ENCODE assay signal across 8 cellular contexts in genomic region chr6:24357336-24358218, GRCh38. TPM values are rescaled to one million over a fixed set of nuclear protein-coding genes. Genes with fewer than 3 reads are reported as not detected.
DNase-seq lines count a peak whose midpoint lies in the region; ATAC-seq, FAIRE-seq and TF ChIP-seq lines count a peak whose summit lies in the region.

DCDC2 (minus strand) TSS chr6:24358059; CDS start chr6:24357750, 309 bp downstream.

- H3K27ac ChIP-seq in VCaP (peak within 1 kb of the TSS; percentile 79), right lobe of liver (no peak within 1 kb of the TSS)

- no peak for DNase-seq in GM18507 (ENCODE audit: extremely low spot score, insufficient read length, low read depth)
- peak; percentile 13 to 15 for DNase-seq in central memory CD8-positive, alpha-beta T cell (ENCODE audit: low spot score in 2 of 2)
- DNase-seq in right lobe of liver: peak; percentile 54 to 75 (median 56)
- DNase-seq in stimulated activated CD8-positive, alpha-beta memory T cell treated with anti-CD3 and anti-CD28 coated beads, Interleukin-4, amount 100 ng/mL, for 48 hours: peak; percentile 52
- no peak for DNase-seq in GM13977 (ENCODE audit: low spot score)
- no peak for DNase-seq in HTR-8/SVneo (ENCODE audit: insufficient read length, low spot score)

- peaks cover 3% of the 10 kb centered on the region for H3K36me3 Mint-ChIP-seq in central memory CD8-positive, alpha-beta T cell (ENCODE audit: insufficient read depth)

- peak; percentile 25 for ATAC-seq in central memory CD8-positive, alpha-beta T cell (replicated peaks; ENCODE audit: extremely low read depth, poor library complexity, severe bottlenecking)
- ATAC-seq in right lobe of liver (peak; percentile 73 to 76 (median 75)), HG02642 (IDR thresholded peaks at IDR 0.05; ENCODE audit: poor library complexity, unreplicated experiment) (no peak)

- intact Hi-C loops in right lobe of liver (cut with DNase I): no loop called here

- H3K4me1 Mint-ChIP-seq in central memory CD8-positive, alpha-beta T cell: peaks cover 24% of the 10 kb centered on the region

- no peak within 1 kb of the TSS for H3K27ac Mint-ChIP-seq in central memory CD8-positive, alpha-beta T cell (ENCODE audit: low read depth)

- no peaks in the 10 kb centered on the region for H3K9me3 ChIP-seq in right lobe of liver

- H3K4me3 Mint-ChIP-seq in central memory CD8-positive, alpha-beta T cell: peak within 1 kb of the TSS; percentile 76

- no peaks in the 10 kb centered on the region for H3K9me3 Mint-ChIP-seq in central memory CD8-positive, alpha-beta T cell

- FAIRE-seq in GM18507 (lab: Jason Lieb, UNC): peak; percentile 15
- no peak for FAIRE-seq in HTR-8/SVneo (lab: Jason Lieb, UNC)

- no peaks in the 10 kb centered on the region for H3K36me3 ChIP-seq in right lobe of liver

- H3K4me1 ChIP-seq in right lobe of liver: peaks cover 0 to 22% (median 3%) of the 10 kb centered on the region in 4 donors

- no peaks in the 10 kb centered on the region for H3K27me3 ChIP-seq in right lobe of liver

- in situ Hi-C loops in GM13977 (cut with MboI; ENCODE audit: low pct_unique_long_range_greater_than_20kb, low sequenced_read_pairs, unreplicated experiment): no loop called here

- H3K27me3 Mint-ChIP-seq in central memory CD8-positive, alpha-beta T cell: peaks cover 41% of the 10 kb centered on the region

- H3K4me3 ChIP-seq in right lobe of liver: peak within 1 kb of the TSS in 2 of 3 donors; percentile 18 to 46

- WGBS in right lobe of liver (ENCODE audit: insufficient coverage, low coverage, low lambda C conversion rate, missing lambda C conversion rate): 4% methylated on average over 16 of the region's 61 CpGs

- no peak for TF ChIP-seq POLR2A in right lobe of liver (IDR thresholded peaks at IDR 0.05)

- peak; percentile 42 for TF ChIP-seq CTCF in VCaP (conservative IDR thresholded peaks at IDR 0.05)
- no peak for TF ChIP-seq CTCF in right lobe of liver (IDR thresholded peaks at IDR 0.05)
- no peak for TF ChIP-seq CTCF in GM13977 (IDR thresholded peaks at IDR 0.05; ENCODE audit: extremely low read depth, insufficient read depth, missing control alignments)

RNA-seq across cellular contexts. Expression of gene DCDC2, which starts in this region (rescaled TPM):
- 1 to 10 TPM in 3 of 6 experiments, under 1 TPM in 3; 0.68 to 3.8 (median 0.92) TPM for total RNA-seq in right lobe of liver

Comparison
In these comparisons a context has a peak if more than half of its experiments do, and no peak if none do; other contexts are left out.
1. DNase-seq: peak in central memory CD8-positive, alpha-beta T cell (2 of 2), right lobe of liver (3 of 3) and stimulated activated CD8-positive, alpha-beta memory T cell treated with anti-CD3 and anti-CD28 coated beads, Interleukin-4, amount 100 ng/mL, for 48 hours (single experiment); none in GM18507 (single experiment), GM13977 (single experiment) and HTR-8/SVneo (single experiment).